ENCODE assay signal across 1 cellular context in genomic region chr5:96664669-96665068, GRCh38.
TF ChIP-seq lines count a peak whose summit lies in the region.

No MANE protein-coding gene starts in this region.

TF ChIP-seq in HEK293T, 16 proteins besides CTCF, POLR2A, EP300 and RAD21:
- TF ChIP-seq TARDBP (IDR thresholded peaks at IDR 0.05) (no peak), CTBP1 (IDR thresholded peaks at IDR 0.05; ENCODE audit: borderline replicate concordance) (no peak), NFRKB (IDR thresholded peaks at IDR 0.05) (no peak), PKNOX1 (IDR thresholded peaks at IDR 0.05) (no peak), SP1 (IDR thresholded peaks at IDR 0.05) (no peak), ZNF384 (IDR thresholded peaks at IDR 0.05) (no peak), L3MBTL2 (conservative IDR thresholded peaks at IDR 0.05) (no peak), FOXA1 (IDR thresholded peaks at IDR 0.05) (no peak), SUZ12 (IDR thresholded peaks at IDR 0.05) (no peak), BHLHE40 (IDR thresholded peaks at IDR 0.05; ENCODE audit: borderline replicate concordance) (no peak), FOXM1 (IDR thresholded peaks at IDR 0.05; ENCODE audit: borderline replicate concordance) (no peak)
